Comparison of ENCODE assay signal across 9 cellular contexts in the genomic region with DNA sequence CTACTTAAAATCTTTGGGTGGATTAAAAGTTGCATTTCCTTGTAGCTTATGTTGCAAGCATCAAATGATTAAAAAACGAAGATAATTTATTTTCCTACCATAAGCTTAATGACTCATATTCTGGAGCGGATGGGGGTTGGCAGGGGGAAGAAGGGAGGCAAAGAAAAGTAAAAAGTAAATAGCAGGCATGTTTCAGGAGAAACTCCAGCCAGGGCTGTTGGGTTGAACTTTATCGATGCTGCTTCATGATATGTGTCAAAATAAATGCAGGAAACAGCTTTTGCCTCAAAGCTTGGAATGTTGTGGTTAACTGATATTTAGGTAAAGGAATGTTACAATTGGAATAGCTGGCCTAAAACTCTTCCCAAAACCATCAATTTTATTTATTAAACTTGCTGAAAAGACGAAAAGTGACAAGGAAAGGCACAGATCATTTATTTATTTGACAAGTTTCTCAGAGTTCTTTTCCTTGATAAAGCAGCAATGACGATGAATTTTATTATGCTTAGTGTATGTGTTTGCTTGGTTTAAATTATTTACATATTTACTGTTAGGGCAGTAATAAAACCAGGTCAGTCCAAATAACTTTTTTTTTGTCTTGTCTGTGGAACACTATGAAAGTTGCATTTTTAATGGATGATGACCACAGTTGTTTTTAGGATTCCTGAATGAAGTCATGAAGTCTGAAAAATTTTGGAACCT.
DNase-seq lines count a peak whose midpoint lies in the region; ATAC-seq, FAIRE-seq and TF ChIP-seq lines count a peak whose summit lies in the region.
"Had no signal": no experiment of that assay in that cellular context is flagged by ENCODE, and none has a peak within 500 bp of the region (broad histone marks: within the 10 kb centered on the region; RNA-seq: fewer than 3 reads in every experiment).

No MANE protein-coding gene starts in this region.

- H3K79me2 ChIP-seq in astrocyte (ENCODE audit: insufficient read depth, low read length) (no peaks in the 10 kb centered on the region), hepatocyte (no peaks in the 10 kb centered on the region)

- no peaks in the 10 kb centered on the region for H3K27me3 Mint-ChIP-seq in HFFc6 (ENCODE audit: insufficient read depth)
- no peaks in the 10 kb centered on the region for H3K27me3 Mint-ChIP-seq in astrocyte (ENCODE audit: low read depth, unreplicated experiment)

- H3K9me3 ChIP-seq in astrocyte (ENCODE audit: insufficient read depth, low read depth, low read length) = no peaks in the 10 kb centered on the region
- no peaks in the 10 kb centered on the region for H3K9me3 ChIP-seq in hepatocyte (ENCODE audit: low read depth)

- peak; percentile 92 for DNase-seq in HFFc6
- DNase-seq in astrocyte (ENCODE audit: low read depth) = peak; percentile 98
- DNase-seq in hepatocyte (ENCODE audit: low spot score) = no peak
- peak; percentile 60 for DNase-seq in urothelium cell line (ENCODE audit: low spot score)
- no peak for DNase-seq in NCI-H2227 (lab: John Stamatoyannopoulos, UW; ENCODE audit: unreplicated experiment)
- DNase-seq in GM13976 (ENCODE audit: low spot score) = no peak
- DNase-seq: T-helper 1 cell had no signal

- H4K20me1 ChIP-seq in astrocyte (ENCODE audit: insufficient read depth, low read length) (no peaks in the 10 kb centered on the region), hepatocyte (ENCODE audit: insufficient read depth, poor library complexity, severe bottlenecking) (no peaks in the 10 kb centered on the region)

- peak overlapping the region; percentile 70 for H3K4me3 Mint-ChIP-seq in HFFc6
- peak overlapping the region; percentile 7 for H3K4me3 Mint-ChIP-seq in astrocyte (ENCODE audit: unreplicated experiment)

- in situ Hi-C loops in GM13976 (cut with MboI; ENCODE audit: low sequenced_read_pairs, unreplicated experiment) = no loop called here

- no peaks in the 10 kb centered on the region for H3K36me3 Mint-ChIP-seq in HFFc6 (ENCODE audit: low read depth)
- peaks cover 3% of the 10 kb centered on the region for H3K36me3 Mint-ChIP-seq in astrocyte (ENCODE audit: low read depth, unreplicated experiment)

- TF ChIP-seq CTCF in HFFc6 (IDR thresholded peaks at IDR 0.05) (no peak), astrocyte (IDR thresholded peaks at IDR 0.05; ENCODE audit: insufficient read depth, low read depth, low read length) (no peak), hepatocyte (IDR thresholded peaks at IDR 0.05; ENCODE audit: poor library complexity) (no peak), GM13976 (IDR thresholded peaks at IDR 0.05; ENCODE audit: borderline replicate concordance, control extremely low read depth, extremely low read depth, insufficient read depth, missing control alignments) (no peak)

- H3K27ac Mint-ChIP-seq in HFFc6 (peak overlapping the region; percentile 79), astrocyte (ENCODE audit: unreplicated experiment) (peak overlapping the region; percentile 80)

- H3K4me3 ChIP-seq in astrocyte (ENCODE audit: insufficient read depth, low read depth, low read length) = no peak overlapping the region
- no peak overlapping the region for H3K4me3 ChIP-seq in hepatocyte
- H3K4me3 ChIP-seq: K562 had no signal

- H3K27ac ChIP-seq in astrocyte (ENCODE audit: low read depth, low read length) = peak overlapping the region; percentile 84
- peak overlapping the region; percentile 34 for H3K27ac ChIP-seq in hepatocyte

- H3K27me3 ChIP-seq in astrocyte (ENCODE audit: insufficient read depth, low read length) (no peaks in the 10 kb centered on the region), hepatocyte (no peaks in the 10 kb centered on the region)

- H3K9me2 ChIP-seq in hepatocyte (replicated peaks; ENCODE audit: insufficient read depth) = no peaks in the 10 kb centered on the region

- no peaks in the 10 kb centered on the region for H3K36me3 ChIP-seq in astrocyte (ENCODE audit: insufficient read depth, low read length)
- H3K36me3 ChIP-seq in hepatocyte (replicated peaks; ENCODE audit: insufficient read depth, low read depth) = no peaks in the 10 kb centered on the region

- peak overlapping the region; percentile 55 for H3K4me2 ChIP-seq in astrocyte (ENCODE audit: low read length)
- H3K4me2 ChIP-seq in hepatocyte = peak overlapping the region; percentile 8

- FAIRE-seq in astrocyte (lab: Jason Lieb, UNC) = peak; percentile 99
- peak; percentile 35 for FAIRE-seq in urothelium cell line (lab: Jason Lieb, UNC)
- FAIRE-seq: K562 had no signal

- H2AFZ ChIP-seq in astrocyte (ENCODE audit: low read depth, low read length) (no peak overlapping the region), hepatocyte (no peak overlapping the region)

- H3K4me1 Mint-ChIP-seq in HFFc6 (ENCODE audit: low read depth) = peaks cover 93% of the 10 kb centered on the region
- H3K4me1 Mint-ChIP-seq in astrocyte (ENCODE audit: low read depth, unreplicated experiment) = peaks cover 56% of the 10 kb centered on the region

- WGBS in hepatocyte (ENCODE audit: low lambda C conversion rate, missing lambda C conversion rate) = 48% methylated on average over 5 of the region's 5 CpGs

- H3K9me3 Mint-ChIP-seq in HFFc6 (no peaks in the 10 kb centered on the region), astrocyte (ENCODE audit: unreplicated experiment) (no peaks in the 10 kb centered on the region)

- H3K9ac ChIP-seq in astrocyte (ENCODE audit: low read length) = peak overlapping the region; percentile 79

- no peak for ATAC-seq in GM21619 (IDR thresholded peaks at IDR 0.05; ENCODE audit: unreplicated experiment)
- ATAC-seq: K562 had no signal

- H3K4me1 ChIP-seq in astrocyte (ENCODE audit: insufficient read depth, low read length) (peaks cover 44% of the 10 kb centered on the region), hepatocyte (ENCODE audit: insufficient read depth) (no peaks in the 10 kb centered on the region)

Comparison
In these comparisons a context has a peak if more than half of its experiments do, and no peak if none do; other contexts are left out.
1. DNase-seq: peak in HFFc6 (single experiment), astrocyte (single experiment) and urothelium cell line (single experiment); none in hepatocyte (single experiment), NCI-H2227 (single experiment) and GM13976 (single experiment).